In the genomic region with DNA sequence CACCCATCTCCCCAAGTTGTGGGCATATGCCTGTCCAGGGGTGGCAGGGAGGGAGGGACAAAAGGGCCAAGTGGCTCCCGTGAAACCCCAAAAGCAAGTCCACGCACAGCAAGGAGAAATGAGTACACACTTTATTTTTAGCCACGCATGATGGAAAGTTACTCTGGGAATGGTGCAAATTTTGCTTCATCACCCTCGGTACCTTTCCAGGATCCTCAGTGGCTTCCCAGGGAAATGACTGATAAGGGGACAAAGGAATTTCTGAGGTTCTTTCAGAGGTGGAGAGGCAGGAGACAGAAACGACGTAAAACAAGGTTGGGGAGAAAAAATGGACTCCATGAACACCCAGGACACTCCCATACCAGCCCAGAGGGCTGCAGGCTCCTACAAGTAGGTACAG, we compare ENCODE assay signal across 26 cellular contexts.
DNase-seq lines count a peak whose midpoint lies in the region; ATAC-seq and TF ChIP-seq lines count a peak whose summit lies in the region.
"Had no signal": no experiment of that assay in that cellular context is flagged by ENCODE, and none has a peak within 500 bp of the region (broad histone marks: within the 10 kb centered on the region; RNA-seq: fewer than 3 reads in every experiment).

No MANE protein-coding gene starts in this region.

- ATAC-seq in left cardiac atrium: no peak
- peak in 1 of 2 donors; percentile 36 for ATAC-seq in gastrocnemius medialis
- ATAC-seq: activated CD4-positive, alpha-beta T cell treated with anti-CD3 and anti-CD28 coated beads for 36 hours; activated CD8-positive, alpha-beta T cell treated with anti-CD3 and anti-CD28 coated beads, Interleukin-2, amount 10 ng/mL, durations not matched to agents 7 days and 5 days; effector memory CD8-positive, alpha-beta T cell; HepG2; PC-3; right cardiac atrium; SK-N-SH treated with all-trans-retinoic acid at 6 μM for 48 hours had no signal

- in situ Hi-C loops in gastrocnemius medialis (cut with MboI; ENCODE audit: low sequenced_read_pairs in 4 of 4): no loop called here

- intact Hi-C loops in left ventricle myocardium inferior (cut with micrococcal nuclease) (no loop called here), left cardiac atrium (cut with DNase I) (no loop called here), gastrocnemius medialis (cut with DNase I; ENCODE audit: low total_unique reads) (no loop called here)

- no peak for DNase-seq in left ventricle myocardium inferior
- no peak for DNase-seq in left cardiac atrium
- no peak for DNase-seq in glutamatergic neuron
- DNase-seq in gastrocnemius medialis: no peak
- no peak for DNase-seq in SKM-1 treated with dmso at 0.1 percent for 144 hours (lab: John Stamatoyannopoulos, UW; ENCODE audit: unreplicated experiment)
- no peak for DNase-seq in NCI-H2107 (lab: John Stamatoyannopoulos, UW)
- DNase-seq in activated naive CD4-positive, alpha-beta T cell treated with anti-CD3 and anti-CD28 coated beads, Interleukin-2, amount 50 U/mL, for 16 hours: no peak
- no peak for DNase-seq in stimulated activated CD4-positive, alpha-beta T cell treated with anti-CD3 and anti-CD28 coated beads, Interleukin-4, amount 100 ng/mL, for 4 hours
- DNase-seq: activated CD4-positive, alpha-beta T cell treated with anti-CD3 and anti-CD28 coated beads for 36 hours; activated CD8-positive, alpha-beta T cell treated with anti-CD3 and anti-CD28 coated beads, Interleukin-2, amount 10 ng/mL, durations not matched to agents 7 days and 5 days; cortex of kidney; DMS79 treated with DMSO at 0.1 percent for 48 hours; effector memory CD8-positive, alpha-beta T cell; GDM1; NCI-H2029; NCI-H2227 treated with DMSO at 0.1 percent for 48 hours; NCI-H526; NK-92 treated with Interleukin-12 subunit alpha and Interleukin-12 subunit beta, amount 100 ng/mL, for 24 hours; PC-3; right cardiac atrium; stimulated activated CD4-positive, alpha-beta T cell treated with anti-CD3 and anti-CD28 coated beads, Interleukin-1b, Interleukin-23, amount 100 ng/mL, for 48 hours; upper lobe of left lung had no signal

- peak overlapping the region; percentile 59 for H3K4me3 Mint-ChIP-seq in glutamatergic neuron (ENCODE audit: unreplicated experiment)
- H3K4me3 Mint-ChIP-seq: activated CD4-positive, alpha-beta T cell treated with anti-CD3 and anti-CD28 coated beads for 36 hours; activated CD8-positive, alpha-beta T cell treated with anti-CD3 and anti-CD28 coated beads, Interleukin-2, amount 10 ng/mL, durations not matched to agents 7 days and 5 days; activated naive CD4-positive, alpha-beta T cell treated with anti-CD3 and anti-CD28 coated beads, Interleukin-2, amount 50 U/mL, for 24 hours; effector memory CD8-positive, alpha-beta T cell had no signal

- H3K27me3 Mint-ChIP-seq in glutamatergic neuron (ENCODE audit: unreplicated experiment): peaks cover 47% of the 10 kb centered on the region
- H3K27me3 Mint-ChIP-seq: activated CD4-positive, alpha-beta T cell treated with anti-CD3 and anti-CD28 coated beads for 36 hours; activated naive CD4-positive, alpha-beta T cell treated with anti-CD3 and anti-CD28 coated beads, Interleukin-2, amount 50 U/mL, for 24 hours; effector memory CD8-positive, alpha-beta T cell had no signal

- H3K27ac ChIP-seq in left ventricle myocardium inferior (replicated peaks) (peak overlapping the region; percentile 31), gastrocnemius medialis (peak overlapping the region; percentile 76 to 85 (median 82))
- H3K27ac ChIP-seq: parathyroid adenoma had no signal

- H3K9me3 ChIP-seq in left ventricle myocardium inferior (replicated peaks) (no peaks in the 10 kb centered on the region), gastrocnemius medialis (no peaks in the 10 kb centered on the region)
- H3K9me3 ChIP-seq: upper lobe of left lung had no signal

- no peaks in the 10 kb centered on the region for H3K36me3 Mint-ChIP-seq in glutamatergic neuron (ENCODE audit: unreplicated experiment)

- H3K9me3 Mint-ChIP-seq in glutamatergic neuron (ENCODE audit: unreplicated experiment): peaks cover 61% of the 10 kb centered on the region
- H3K9me3 Mint-ChIP-seq: activated naive CD4-positive, alpha-beta T cell treated with anti-CD3 and anti-CD28 coated beads, Interleukin-2, amount 50 U/mL, for 24 hours; effector memory CD8-positive, alpha-beta T cell had no signal

- TF ChIP-seq POLR2A in gastrocnemius medialis (IDR thresholded peaks at IDR 0.05): no peak

- H3K4me1 ChIP-seq in left ventricle myocardium inferior (peaks cover 83% of the 10 kb centered on the region), gastrocnemius medialis (peaks cover 75% of the 10 kb centered on the region in 2 donors)

- H3K4me3 ChIP-seq in left ventricle myocardium inferior: no peak overlapping the region
- peak overlapping the region in 1 of 4 donors; percentile 18 for H3K4me3 ChIP-seq in gastrocnemius medialis
- H3K4me3 ChIP-seq: upper lobe of left lung had no signal

- H3K27ac Mint-ChIP-seq in glutamatergic neuron (ENCODE audit: unreplicated experiment): peak overlapping the region; percentile 100
- H3K27ac Mint-ChIP-seq: activated CD4-positive, alpha-beta T cell treated with anti-CD3 and anti-CD28 coated beads for 36 hours; activated naive CD4-positive, alpha-beta T cell treated with anti-CD3 and anti-CD28 coated beads, Interleukin-2, amount 50 U/mL, for 24 hours had no signal

- TF ChIP-seq CTCF in left ventricle myocardium inferior (IDR thresholded peaks at IDR 0.05; ENCODE audit: borderline replicate concordance): no peak
- TF ChIP-seq CTCF in glutamatergic neuron (IDR thresholded peaks at IDR 0.05; ENCODE audit: partially characterized antibody, unreplicated experiment): no peak
- no peak for TF ChIP-seq CTCF in gastrocnemius medialis (IDR thresholded peaks at IDR 0.05 in 4 of 5, conservative IDR thresholded peaks at IDR 0.05 in 1 of 5)

- no peaks in the 10 kb centered on the region for H3K27me3 ChIP-seq in left ventricle myocardium inferior (ENCODE audit: low read depth)
- no peaks in the 10 kb centered on the region for H3K27me3 ChIP-seq in gastrocnemius medialis
- H3K27me3 ChIP-seq: upper lobe of left lung had no signal

- peaks cover 86% of the 10 kb centered on the region for H3K4me1 Mint-ChIP-seq in glutamatergic neuron (ENCODE audit: low read depth, unreplicated experiment)

- no peaks in the 10 kb centered on the region for H3K36me3 ChIP-seq in left ventricle myocardium inferior
- H3K36me3 ChIP-seq in gastrocnemius medialis: no peaks in the 10 kb centered on the region
- H3K36me3 ChIP-seq: upper lobe of left lung had no signal
